8 cellular contexts compared by ENCODE assay signal in genomic region chr20:49278036-49278816, GRCh38. TPM values are rescaled to one million over a fixed set of nuclear protein-coding genes. Genes with fewer than 3 reads are reported as not detected.
A peak's percentile ranks its signal among the peaks of the same experiment; 100 is the strongest.
DNase-seq lines count a peak whose midpoint lies in the region; ATAC-seq and TF ChIP-seq lines count a peak whose summit lies in the region.

Gene ZNFX1, minus strand, starts transcription at chr20:49278057. Its CDS starts 2,218 bp downstream, at chr20:49275839.

- no peaks in the 10 kb centered on the region for H3K27me3 ChIP-seq in PC-3 (ENCODE audit: low read length)

- DNase-seq in DMS114 treated with DMSO at 0.1 percent for 48 hours (lab: John Stamatoyannopoulos, UW; ENCODE audit: unreplicated experiment) (peak; percentile 100), PC-3 (peak; percentile 100), activated T-cell treated with anti-CD3 and anti-CD28 coated beads for 48 hours (ENCODE audit: low read depth) (peak; percentile 97), epithelial cell of prostate (ENCODE audit: low read depth, low spot score) (peak; percentile 79), mucosa of gallbladder (ENCODE audit: low spot score) (peak; percentile 99)
- DNase-seq in stimulated activated CD8-positive, alpha-beta memory T cell treated with anti-CD3 and anti-CD28 coated beads, Interleukin-4, amount 100 ng/mL, for 4 hours (ENCODE audit: low read depth in 2 of 2, low spot score in 1 of 2): peak; percentile 95 to 97

- H3K27ac ChIP-seq in PC-3 (ENCODE audit: low read length) (peak within 1 kb of the TSS; percentile 85), epithelial cell of prostate (peak within 1 kb of the TSS; percentile 93)

- TF ChIP-seq RAD21 in Ishikawa (IDR thresholded peaks at IDR 0.05; ENCODE audit: low read depth): no peak

- H3F3A ChIP-seq in PC-3 (ENCODE audit: low read length, unreplicated experiment): peaks cover 37% of the 10 kb centered on the region

- intact Hi-C loops in PC-3 (cut with micrococcal nuclease): loop anchor here (5.0 kb wide), 1 partner anchor 44 kb away; no protein-coding TSS in a partner anchor

- peaks cover 83% of the 10 kb centered on the region for H3K79me2 ChIP-seq in PC-3 (ENCODE audit: low read length)

- no TSS peak for BruUV-seq in PC-3 (replicated peaks; lab: Mats Ljungman, UMichigan)

- H3K4me1 ChIP-seq in PC-3 (ENCODE audit: insufficient read depth, low read length): peaks cover 54% of the 10 kb centered on the region

- H3K36me3 ChIP-seq in PC-3 (ENCODE audit: low read depth, low read length): peaks cover 53% of the 10 kb centered on the region

- H3K4me3 ChIP-seq in PC-3 (ENCODE audit: low read length): peak within 1 kb of the TSS; percentile 89

- ATAC-seq in GM21576 (IDR thresholded peaks at IDR 0.05; ENCODE audit: unreplicated experiment) (peak; percentile 74), PC-3 (peak; percentile 88)

- CTCF ChIA-PET in PC-3 (lab: Charles Lee): no interaction called here

- H3K9me2 ChIP-seq in PC-3 (replicated peaks; ENCODE audit: low read length): no peaks in the 10 kb centered on the region

- H3K9me3 ChIP-seq in PC-3 (ENCODE audit: low read length): peaks cover 18% of the 10 kb centered on the region

- peak within 1 kb of the TSS; percentile 77 for H2AFZ ChIP-seq in PC-3 (ENCODE audit: low read length)

- 0 out of 2 replicates have a peak, but pooled peaks have one; percentile 2 for TF ChIP-seq EP300 in Ishikawa (IDR thresholded peaks at IDR 0.05; ENCODE audit: borderline replicate concordance)

- POLR2A ChIA-PET in PC-3 (lab: Charles Lee; ENCODE audit: unreplicated experiment): interaction anchor here (0.5 to 0.8 kb wide), 4 partner anchors 17 to 99 kb away, joined by 3 to 5 read pairs (median 3); partner anchors contain the start of gene DDX27

- H3K9ac ChIP-seq in PC-3 (ENCODE audit: low read length): peak within 1 kb of the TSS; percentile 96

- peak within 1 kb of the TSS; percentile 89 for H3K4me2 ChIP-seq in PC-3 (ENCODE audit: low read length)

- H4K20me1 ChIP-seq in PC-3 (ENCODE audit: low read length): peaks cover 46% of the 10 kb centered on the region

- peak; percentile 20; the same call in 1 of the 2 replicates for TF ChIP-seq CTCF in PC-3 (conservative IDR thresholded peaks at IDR 0.05; ENCODE audit: low read depth, low read length)

TF ChIP-seq in Ishikawa, 13 proteins besides CTCF, POLR2A, EP300 and RAD21:
- TF ChIP-seq ZBTB7A (IDR thresholded peaks at IDR 0.05; ENCODE audit: low read depth) (peak; percentile 75), TCF12 (IDR thresholded peaks at IDR 0.05; ENCODE audit: low read depth) (peak; percentile 36), USF1 (IDR thresholded peaks at IDR 0.05) (no peak), CEBPB (IDR thresholded peaks at IDR 0.05) (no peak), FOXM1 (IDR thresholded peaks at IDR 0.05; ENCODE audit: borderline replicate concordance, low read depth) (no peak), NFIC (IDR thresholded peaks at IDR 0.05) (peak; percentile 52), TAF1 (IDR thresholded peaks at IDR 0.05; ENCODE audit: low read depth) (peak; percentile 91), EGR1 (IDR thresholded peaks at IDR 0.05) (no peak), YY1 (IDR thresholded peaks at IDR 0.05; ENCODE audit: low read depth) (peak; percentile 93), REST (IDR thresholded peaks at IDR 0.05; ENCODE audit: low read depth) (no peak), TEAD4 (IDR thresholded peaks at IDR 0.05) (peak; percentile 43), MAX (IDR thresholded peaks at IDR 0.05) (peak; percentile 86), CREB1 (IDR thresholded peaks at IDR 0.05; ENCODE audit: low read depth) (no peak)
TF ChIP-seq in Ishikawa: peak in this region for 7.

RNA-seq across cellular contexts. Expression of gene ZNFX1, which starts in this region (rescaled TPM):
- total RNA-seq in PC-3 (2014; rRNA removed) (18.8 and 18.9 TPM in 2 replicates), mucosa of gallbladder (35.3 TPM)

Comparison
In these comparisons a context has a peak if more than half of its experiments do, and no peak if none do; other contexts are left out.
1. Peak in every context shown above with its lines: DNase-seq, ATAC-seq, H3K4me3 ChIP-seq and H3K27ac ChIP-seq.